29 cellular contexts compared by ENCODE assay signal in the genomic region with DNA sequence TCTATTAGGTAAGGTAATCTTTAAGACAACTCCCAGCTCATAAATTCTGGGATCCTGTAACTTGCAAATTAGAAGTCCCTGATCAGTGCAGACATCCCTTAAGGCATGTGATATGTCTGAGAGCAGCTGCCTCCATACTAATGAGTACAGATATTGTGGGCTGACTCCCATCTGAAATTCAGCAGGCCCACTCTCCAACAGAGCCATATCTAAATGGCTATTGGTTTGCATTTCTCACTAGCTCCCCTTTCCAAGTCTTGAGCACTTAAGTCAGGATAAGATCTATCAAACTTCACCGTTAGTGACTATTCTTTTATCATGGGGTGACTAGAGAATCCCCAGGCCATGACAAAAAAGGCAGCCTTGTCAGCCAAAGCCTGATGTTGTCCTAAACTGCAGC.
"Had no signal": no experiment of that assay in that cellular context is flagged by ENCODE, and none has a peak within 500 bp of the region (broad histone marks: within the 10 kb centered on the region; RNA-seq: fewer than 3 reads in every experiment).

No MANE protein-coding gene starts in this region.

- H3K79me2 ChIP-seq: parathyroid adenoma had no signal

- H3K36me3 Mint-ChIP-seq: mesothelial cell of epicardium; naive B cell; neural progenitor cell; stimulated activated memory B cell treated with anti-CD40 and anti-IgM and Interleukin-4, amounts not matched to agents 10 μg/mL and 1 μg/mL and 100 μg/mL, for 72 hours; type B pancreatic cell had no signal

- H3K27me3 Mint-ChIP-seq: naive B cell; stimulated activated memory B cell treated with anti-CD40 and anti-IgM and Interleukin-4, amounts not matched to agents 10 μg/mL and 1 μg/mL and 100 μg/mL, for 72 hours; stimulated activated naive CD8-positive, alpha-beta T cell treated with anti-CD3 and anti-CD28 coated beads, Interleukin-15, amount 100 ng/mL, for 72 hours; type B pancreatic cell had no signal

- H3K27me3 ChIP-seq: left lung, neural progenitor cell, neutrophil, right lobe of liver, tibial nerve, uterus had no signal

- H3K36me3 ChIP-seq: left lung, lower lobe of right lung, neural progenitor cell, neutrophil, right lobe of liver, tibial nerve, uterus had no signal

- H3K9me3 ChIP-seq: left lung, lower lobe of right lung, neutrophil, psoas muscle, right lobe of liver, tibial nerve, uterus had no signal

- H3K4me3 ChIP-seq: left lung, lower lobe of right lung, neural progenitor cell, psoas muscle, right lobe of liver, smooth muscle cell, tibial nerve, uterus had no signal

- H3K9me3 Mint-ChIP-seq: nephron progenitor cell; neural progenitor cell; stimulated activated memory B cell treated with anti-CD40 and anti-IgM and Interleukin-4, amounts not matched to agents 10 μg/mL and 1 μg/mL and 100 μg/mL, for 72 hours; type B pancreatic cell had no signal

- FAIRE-seq: keratinocyte had no signal

- ATAC-seq: left cardiac atrium; left lung; lower lobe of right lung; natural killer cell; psoas muscle; right lobe of liver; stimulated activated memory B cell treated with anti-CD40 and anti-IgM and Interleukin-4, amounts not matched to agents 10 μg/mL and 1 μg/mL and 100 μg/mL, for 72 hours; stimulated activated naive CD8-positive, alpha-beta T cell treated with anti-CD3 and anti-CD28 coated beads, Interleukin-15, amount 100 ng/mL, for 72 hours had no signal

- H3K4me1 Mint-ChIP-seq: naive B cell; natural killer cell; nephron progenitor cell; neural progenitor cell; stimulated activated memory B cell treated with anti-CD40 and anti-IgM and Interleukin-4, amounts not matched to agents 10 μg/mL and 1 μg/mL and 100 μg/mL, for 72 hours; stimulated activated naive CD8-positive, alpha-beta T cell treated with anti-CD3 and anti-CD28 coated beads, Interleukin-15, amount 100 ng/mL, for 72 hours had no signal

- H3K27ac Mint-ChIP-seq: mesothelial cell of epicardium; naive B cell; natural killer cell; nephron progenitor cell; neural progenitor cell; stimulated activated memory B cell treated with anti-CD40 and anti-IgM and Interleukin-4, amounts not matched to agents 10 μg/mL and 1 μg/mL and 100 μg/mL, for 72 hours; type B pancreatic cell had no signal

- H2AFZ ChIP-seq: neural progenitor cell, parathyroid adenoma had no signal

- DNase-seq: kidney glomerular epithelial cell; left cardiac atrium; left lung; lower lobe of right lung; mammary epithelial cell; mesenchymal stem cell; naive B cell; natural killer cell; nephron progenitor cell; occipital lobe; psoas muscle; right lobe of liver; stimulated activated CD4-positive, alpha-beta T cell treated with anti-CD3 and anti-CD28 coated beads, Interleukin-1b, Interleukin-23, amount 100 ng/mL, for 48 hours; stimulated activated CD4-positive, alpha-beta T cell treated with anti-CD3 and anti-CD28 coated beads, Interleukin-2, amount 100 ng/mL, for 48 hours; stimulated activated CD4-positive, alpha-beta T cell treated with anti-CD3 and anti-CD28 coated beads, Interleukin-4, amount 100 ng/mL, for 4 hours; stimulated activated CD8-positive, alpha-beta memory T cell treated with anti-CD3 and anti-CD28 coated beads, Interleukin-4, amount 100 ng/mL, for 48 hours; stimulated activated naive CD4-positive, alpha-beta T cell treated with Interleukin-2 at 50 U/mL for 16 hours; stimulated activated naive CD8-positive, alpha-beta T cell treated with anti-CD3 and anti-CD28 coated beads, Interleukin-15, amount 100 ng/mL, for 72 hours; substantia nigra; uterus had no signal

- H3K27ac ChIP-seq: left lung, lower lobe of right lung, neural progenitor cell, neutrophil, parathyroid adenoma, psoas muscle, right lobe of liver, tibial nerve, uterus had no signal

- H3K4me1 ChIP-seq: left lung, lower lobe of right lung, parathyroid adenoma, psoas muscle, right lobe of liver, tibial nerve, uterus had no signal

- H3K9ac ChIP-seq: neural progenitor cell, parathyroid adenoma had no signal

- H3K4me2 ChIP-seq: neural progenitor cell, smooth muscle cell had no signal

- H3K4me3 Mint-ChIP-seq: mesothelial cell of epicardium; naive B cell; natural killer cell; nephron progenitor cell; neural progenitor cell; stimulated activated memory B cell treated with anti-CD40 and anti-IgM and Interleukin-4, amounts not matched to agents 10 μg/mL and 1 μg/mL and 100 μg/mL, for 72 hours; stimulated activated naive CD8-positive, alpha-beta T cell treated with anti-CD3 and anti-CD28 coated beads, Interleukin-15, amount 100 ng/mL, for 72 hours; type B pancreatic cell had no signal
